In genomic region chr5:135873831-135874230, GRCh38 we compare ENCODE assay signal across 29 cellular contexts. TPM values are rescaled to one million over a fixed set of nuclear protein-coding genes. Genes with fewer than 3 reads are reported as not detected.
"Had no signal": no experiment of that assay in that cellular context is flagged by ENCODE, and none has a peak within 500 bp of the region (broad histone marks: within the 10 kb centered on the region; RNA-seq: fewer than 3 reads in every experiment).

No MANE protein-coding gene starts in this region.

- H3K4me3 ChIP-seq: cardiac muscle cell, SJSA1 had no signal

- ATAC-seq: activated CD8-positive, alpha-beta memory T cell treated with anti-CD3 and anti-CD28 coated beads, Interleukin-2, amount 10 ng/mL, durations not matched to agents 7 days and 5 days; activated T-cell treated with anti-CD3 and anti-CD28 coated beads, Interleukin-2, amount 50 U/mL, for 4 hours; activated T-helper 17 cell treated with anti-CD3 and anti-CD28 coated beads, Interleukin-2, amount 50 U/mL, for 72 hours; T-helper 17 cell had no signal

- H3K27ac ChIP-seq: cardiac muscle cell, SJSA1 had no signal

- H3K36me3 ChIP-seq: cardiac muscle cell, SJSA1 had no signal

- H3K27me3 ChIP-seq: cardiac muscle cell had no signal

- FAIRE-seq: astrocyte, colon, RCC 7860, TTC549 had no signal

- H3K9me3 ChIP-seq: SJSA1 had no signal

- H3K4me1 ChIP-seq: SJSA1 had no signal

- DNase-seq: activated B cell treated with CpG ODN at 0.5 μM for 24 hours; activated CD4-positive, alpha-beta T cell treated with anti-CD3 and anti-CD28 coated beads for 1 hour; activated CD4-positive, alpha-beta T cell treated with anti-CD3 and anti-CD28 coated beads, Interleukin-2, amount 10 ng/mL, durations not matched to agents 24 days and 14 days; activated CD4-positive, alpha-beta T cell treated with anti-CD3 and anti-CD28 coated beads, Interleukin-2, amount 50 U/mL, for 48 hours; activated CD8-positive, alpha-beta memory T cell treated with anti-CD3 and anti-CD28 coated beads, Interleukin-2, amount 10 ng/mL, durations not matched to agents 7 days and 5 days; activated gamma-delta T cell; activated naive CD4-positive, alpha-beta T cell treated with anti-CD3 and anti-CD28 coated beads for 36 hours; activated T-cell treated with anti-CD3 and anti-CD28 coated beads, Interleukin-2, amount 50 U/mL, for 4 hours; amygdala; cerebellar nuclear complex; Kasumi-1; NCI-H1092; NCI-H1417; NCI-H1930; NCI-H2107; NCI-H2171 treated with DMSO at 0.1 percent for 48 hours; NCI-H226; NCI-H526 treated with DMSO at 0.1 percent for 48 hours; SHP77; T-helper 17 cell; T-helper 9 cell had no signal

RNA-seq across cellular contexts. Expression of gene IL9, which starts 21.8 kb away (rescaled TPM):
- total RNA-seq: activated B cell treated with CpG ODN at 0.5 μM for 24 hours; activated CD8-positive, alpha-beta memory T cell treated with anti-CD3 and anti-CD28 coated beads, Interleukin-2, amount 10 ng/mL, durations not matched to agents 7 days and 5 days; activated naive CD4-positive, alpha-beta T cell treated with anti-CD3 and anti-CD28 coated beads for 36 hours; astrocyte; cardiac muscle cell; NCI-H460; SJSA1; T-helper 17 cell had no signal
- polyA plus RNA-seq: cardiac muscle cell had no signal

RNA-seq across cellular contexts. Expression of gene SLC25A48, which starts 39.4 kb away (rescaled TPM):
- total RNA-seq: activated B cell treated with CpG ODN at 0.5 μM for 24 hours; activated CD4-positive, alpha-beta T cell treated with anti-CD3 and anti-CD28 coated beads, Interleukin-2, amount 10 ng/mL, durations not matched to agents 24 days and 14 days; activated CD8-positive, alpha-beta memory T cell treated with anti-CD3 and anti-CD28 coated beads, Interleukin-2, amount 10 ng/mL, durations not matched to agents 7 days and 5 days; activated naive CD4-positive, alpha-beta T cell treated with anti-CD3 and anti-CD28 coated beads for 36 hours; activated T-cell treated with anti-CD3 and anti-CD28 coated beads, Interleukin-2, amount 50 U/mL, for 4 hours; activated T-helper 17 cell treated with anti-CD3 and anti-CD28 coated beads, Interleukin-2, amount 50 U/mL, for 72 hours; astrocyte; NCI-H460; SJSA1; T-helper 17 cell had no signal
